8 cellular contexts compared by ENCODE assay signal in genomic region chr6:165662671-165663282, GRCh38. TPM values are rescaled to one million over a fixed set of nuclear protein-coding genes. Genes with fewer than 3 reads are reported as not detected.
A peak's percentile ranks its signal among the peaks of the same experiment; 100 is the strongest.
DNase-seq lines count a peak whose midpoint lies in the region; ATAC-seq, FAIRE-seq and TF ChIP-seq lines count a peak whose summit lies in the region.

PDE10A (minus strand) TSS chr6:165663241; CDS start chr6:165662811, 430 bp downstream.

- H3K27ac ChIP-seq in ascending aorta (peak within 1 kb of the TSS in 1 of 2 donors; percentile 39), iPS-20b (ENCODE audit: low read length) (no peak within 1 kb of the TSS), small intestine (ENCODE audit: low read depth in 1 of 2, low read length in 1 of 2) (no peak within 1 kb of the TSS)

- no peak for TF ChIP-seq CTCF in ascending aorta (IDR thresholded peaks at IDR 0.05)

- H3K4me1 ChIP-seq in ascending aorta (peaks cover 23% of the 10 kb centered on the region in 2 donors), iPS-20b (ENCODE audit: insufficient read depth, low read length) (peaks cover 10% of the 10 kb centered on the region; the same call in 1 of the 2 replicates), small intestine (ENCODE audit: control insufficient read depth in 2 of 2, insufficient read depth in 1 of 2, low read depth in 1 of 2, low read length in 1 of 2) (peaks cover 0 to 2% of the 10 kb centered on the region in 2 donors)

- H3K9me3 ChIP-seq in ascending aorta (no peaks in the 10 kb centered on the region), iPS-20b (ENCODE audit: insufficient read depth, low read depth, low read length) (no peaks in the 10 kb centered on the region), small intestine (ENCODE audit: control insufficient read depth, low read depth) (no peaks in the 10 kb centered on the region)

- intact Hi-C loops in ascending aorta (cut with DNase I), result loop anchor here (5.0 kb wide), 1 partner anchor 55 kb away; no protein-coding TSS in a partner anchor

- peak within 1 kb of the TSS; percentile 28; the same call in 1 of the 2 replicates for H3K9ac ChIP-seq in iPS-20b (ENCODE audit: low read depth, low read length)

- peak; percentile 36 for DNase-seq in NCI-H2196 (lab: John Stamatoyannopoulos, UW; ENCODE audit: unreplicated experiment)
- no peak for DNase-seq in NCI-H2196 treated with DMSO at 0.1 percent for 48 hours (lab: John Stamatoyannopoulos, UW; ENCODE audit: unreplicated experiment)
- DNase-seq in ascending aorta (ENCODE audit: low spot score in 2 of 2), result no peak
- DNase-seq in small intestine, result no peak

- ATAC-seq in HG02571 (IDR thresholded peaks at IDR 0.05; ENCODE audit: unreplicated experiment) (no peak), HG03439 (IDR thresholded peaks at IDR 0.05; ENCODE audit: unreplicated experiment) (no peak), GM21619 (IDR thresholded peaks at IDR 0.05; ENCODE audit: unreplicated experiment) (no peak)

- H3K36me3 ChIP-seq in ascending aorta (no peaks in the 10 kb centered on the region), iPS-20b (ENCODE audit: insufficient read depth, low read depth, low read length) (no peaks in the 10 kb centered on the region), small intestine (ENCODE audit: control insufficient read depth in 2 of 2, insufficient read depth in 2 of 2, low read length in 2 of 2) (no peaks in the 10 kb centered on the region)

- 1 to 2% (median 1%) methylated on average over 34 to 81 of the region's 81 CpGs for WGBS in small intestine, 3 donors

- H3K4me3 ChIP-seq in ascending aorta (peak within 1 kb of the TSS; percentile 69 to 87), iPS-20b (ENCODE audit: low read length) (peak within 1 kb of the TSS; percentile 63), small intestine (ENCODE audit: low read depth in 1 of 2, low read length in 2 of 2) (peak within 1 kb of the TSS; percentile 33 to 51)

- FAIRE-seq in small intestine (lab: Jason Lieb, UNC), result no peak

- H3K27me3 ChIP-seq in ascending aorta, result peaks cover 9% of the 10 kb centered on the region
- peaks cover 90% of the 10 kb centered on the region for H3K27me3 ChIP-seq in iPS-20b (ENCODE audit: insufficient read depth, low read length)
- H3K27me3 ChIP-seq in small intestine (ENCODE audit: control insufficient read depth in 2 of 2, insufficient read depth in 2 of 2, low read length in 2 of 2), result peaks cover 7 to 16% of the 10 kb centered on the region in 2 donors

RNA-seq across cellular contexts. Expression of gene PDE10A, which starts in this region (rescaled TPM):
- 2.0 TPM for total RNA-seq in ascending aorta
- 1 to 10 TPM in 1 of 3 donors, under 1 TPM in 2; 0.22 to 2.0 (median 0.54) TPM for polyA plus RNA-seq in small intestine
